10 cellular contexts compared by ENCODE assay signal in the genomic region with DNA sequence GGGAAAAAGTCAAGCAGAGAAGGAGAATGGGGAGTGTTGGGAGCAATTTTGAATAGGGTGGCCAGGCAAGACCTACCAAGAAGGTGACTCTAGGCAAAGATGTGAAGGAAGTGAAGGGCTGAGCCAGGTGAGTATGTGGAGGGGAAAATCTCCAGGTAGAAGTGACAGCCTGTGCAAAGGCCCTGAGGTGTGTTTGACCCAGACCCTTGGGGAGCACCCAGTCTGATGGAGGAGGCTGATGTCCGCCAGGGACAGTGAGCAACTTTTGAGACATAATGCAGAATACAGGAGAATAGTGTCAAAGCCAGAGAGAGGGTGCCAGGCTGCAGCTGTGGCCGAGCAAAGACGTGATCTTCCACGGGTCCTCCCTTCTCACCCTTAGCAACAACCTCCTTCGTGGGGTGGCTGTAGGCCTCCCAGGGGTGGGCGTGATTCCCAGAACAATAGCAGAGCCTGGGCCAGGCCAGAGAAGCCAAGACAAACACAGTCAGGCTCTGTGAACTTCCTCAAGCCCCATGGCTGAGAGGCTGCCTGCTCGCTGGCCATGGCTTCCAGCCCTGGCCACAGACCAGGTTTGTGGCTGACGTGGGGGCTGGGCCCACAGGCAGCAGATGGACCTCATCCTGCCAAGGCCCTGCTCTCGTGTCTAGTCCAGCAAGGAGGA. TPM values are rescaled to one million over a fixed set of nuclear protein-coding genes. Genes with fewer than 3 reads are reported as not detected.
DNase-seq lines count a peak whose midpoint lies in the region; TF ChIP-seq lines count a peak whose summit lies in the region.
"Had no signal": no experiment of that assay in that cellular context is flagged by ENCODE, and none has a peak within 500 bp of the region (broad histone marks: within the 10 kb centered on the region; RNA-seq: fewer than 3 reads in every experiment).

No MANE protein-coding gene starts in this region.

- H2AFZ ChIP-seq in SK-N-SH (ENCODE audit: low read depth): no peak overlapping the region

- peaks cover 42% of the 10 kb centered on the region for H3K36me3 Mint-ChIP-seq in nephron progenitor cell (ENCODE audit: low read depth)

- H3K27me3 ChIP-seq in SK-N-SH (ENCODE audit: insufficient read depth) (no peaks in the 10 kb centered on the region), esophagus squamous epithelium (no peaks in the 10 kb centered on the region)

- H3K4me3 Mint-ChIP-seq in nephron progenitor cell: no peak overlapping the region

- POLR2A ChIA-PET in SK-N-SH (lab: Yijun Ruan, JAX): no interaction called here

- peaks cover 3% of the 10 kb centered on the region for H3K27me3 Mint-ChIP-seq in nephron progenitor cell (ENCODE audit: low read depth, poor library complexity)

- H3K9me3 ChIP-seq in SK-N-SH: no peaks in the 10 kb centered on the region
- H3K9me3 ChIP-seq in esophagus squamous epithelium: no peaks in the 10 kb centered on the region

- DNase-seq in AG20443 (ENCODE audit: low spot score) (peak; percentile 95), SK-N-SH (no peak), esophagus squamous epithelium (lab: John Stamatoyannopoulos, UW) (no peak), nephron progenitor cell (no peak), COLO668 (lab: John Stamatoyannopoulos, UW; ENCODE audit: unreplicated experiment) (no peak), NCI-H1436 (lab: John Stamatoyannopoulos, UW) (no peak), NCI-H2171 treated with DMSO at 0.1 percent for 48 hours (lab: John Stamatoyannopoulos, UW) (no peak)
- DNase-seq in activated CD4-positive, alpha-beta T cell treated with anti-CD3 and anti-CD28 coated beads for 48 hours: no peak
- DNase-seq: NCI-H69 had no signal

- no peaks in the 10 kb centered on the region for H4K20me1 ChIP-seq in SK-N-SH (ENCODE audit: insufficient read depth)

- no peak overlapping the region for H3K9ac ChIP-seq in SK-N-SH

- H3K4me3 ChIP-seq in SK-N-SH (ENCODE audit: low read depth in 2 of 2, low read length in 1 of 2) (no peak overlapping the region), esophagus squamous epithelium (no peak overlapping the region)
- H3K4me3 ChIP-seq: GM12878 had no signal

- peak overlapping the region; percentile 39 for H3K27ac Mint-ChIP-seq in nephron progenitor cell

- intact Hi-C loops in esophagus squamous epithelium (cut with DNase I): no loop called here

- H3K4me1 ChIP-seq in SK-N-SH (ENCODE audit: control insufficient read depth in 1 of 2, insufficient read depth in 2 of 2, low read depth in 1 of 2, low read length in 1 of 2) (peaks cover 9 to 17% of the 10 kb centered on the region in 2 experiments; a peak in 3 of 4 replicates), esophagus squamous epithelium (peaks cover 1 to 30% (median 9%) of the 10 kb centered on the region in 3 donors)

- no peaks in the 10 kb centered on the region for H3K9me2 ChIP-seq in SK-N-SH

- H3F3A ChIP-seq in SK-N-SH (replicated peaks; ENCODE audit: insufficient read depth): peaks cover 6% of the 10 kb centered on the region

- H3K4me1 Mint-ChIP-seq in nephron progenitor cell: peaks cover 43% of the 10 kb centered on the region

- TF ChIP-seq POLR2A in esophagus squamous epithelium (IDR thresholded peaks at IDR 0.05): no peak

- peak in 1 of 2 experiments; percentile 81; a peak in 1 of 4 replicates for TF ChIP-seq EP300 in SK-N-SH (IDR thresholded peaks at IDR 0.05; ENCODE audit: borderline replicate concordance in 1 of 2, low read depth in 1 of 2, low read length in 1 of 2)

- CTCF ChIA-PET in SK-N-SH (lab: Yijun Ruan, JAX): interaction anchor here (0.9 to 5.0 kb wide), 10 partner anchors 9 to 257 kb away, joined by 3 to 82 read pairs (median 4); no protein-coding TSS in a partner anchor

- peaks cover 22 to 24% of the 10 kb centered on the region in 2 experiments for H3K36me3 ChIP-seq in SK-N-SH (replicated peaks in 1 of 2; ENCODE audit: control insufficient read depth in 1 of 2, insufficient read depth in 2 of 2, low read length in 1 of 2)
- peaks cover 0 to 67% (median 4%) of the 10 kb centered on the region in 3 donors for H3K36me3 ChIP-seq in esophagus squamous epithelium

- no peaks in the 10 kb centered on the region for H3K79me2 ChIP-seq in SK-N-SH (ENCODE audit: insufficient read depth)

- H3K4me2 ChIP-seq in SK-N-SH: peak overlapping the region; percentile 9; the same call in 1 of the 2 replicates

- TF ChIP-seq CTCF in SK-N-SH (IDR thresholded peaks at IDR 0.05) (no peak), esophagus squamous epithelium (IDR thresholded peaks at IDR 0.05) (no peak), nephron progenitor cell (IDR thresholded peaks at IDR 0.05) (no peak)

- no peak for TF ChIP-seq RAD21 in SK-N-SH (IDR thresholded peaks at IDR 0.05; ENCODE audit: low read length)

- peak overlapping the region; percentile 48 to 76; a peak in 3 of 4 replicates for H3K27ac ChIP-seq in SK-N-SH (ENCODE audit: low read depth in 2 of 2, low read length in 1 of 2)
- H3K27ac ChIP-seq in esophagus squamous epithelium: peak overlapping the region in 3 of 4 donors; percentile 27 to 61 (median 30)

- 57% methylated on average over 6 of the region's 9 CpGs for WGBS in SK-N-SH (ENCODE audit: low lambda C conversion rate)
- WGBS in esophagus squamous epithelium, 2 donors: 32 to 41% methylated on average over 8 to 9 of the region's 9 CpGs

- no peaks in the 10 kb centered on the region for H3K9me3 Mint-ChIP-seq in nephron progenitor cell

TF ChIP-seq in SK-N-SH, 30 proteins besides CTCF, POLR2A, EP300 and RAD21:
- peak; percentile 88 for TF ChIP-seq TCF12 (IDR thresholded peaks at IDR 0.05)
- TF ChIP-seq SMC3 (IDR thresholded peaks at IDR 0.05; ENCODE audit: low read depth, low read length): no peak
- TF ChIP-seq PBX3 (IDR thresholded peaks at IDR 0.05): peak; percentile 31; the same call in 1 of the 2 replicates
- peak; percentile 56; the same call in 1 of the 2 replicates for TF ChIP-seq YY1 (IDR thresholded peaks at IDR 0.05; ENCODE audit: low read depth)
- TF ChIP-seq, protein P1, sequence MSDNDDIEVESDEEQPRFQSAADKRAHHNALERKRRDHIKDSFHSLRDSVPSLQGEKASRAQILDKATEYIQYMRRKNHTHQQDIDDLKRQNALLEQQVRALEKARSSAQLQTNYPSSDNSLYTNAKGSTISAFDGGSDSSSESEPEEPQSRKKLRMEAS (IDR thresholded peaks at IDR 0.05; ENCODE audit: low read depth): peak; percentile 77; the same call in 1 of the 2 replicates
- peak; percentile 57; the same call in 1 of the 2 replicates for TF ChIP-seq RXRA (IDR thresholded peaks at IDR 0.05; ENCODE audit: borderline replicate concordance, low read depth)
- no peak for TF ChIP-seq SIN3A (IDR thresholded peaks at IDR 0.05; ENCODE audit: borderline replicate concordance, low read depth, low read length)
- peak; percentile 16; the same call in 1 of the 2 replicates for TF ChIP-seq MEF2A (IDR thresholded peaks at IDR 0.05; ENCODE audit: borderline replicate concordance, low read depth)
- TF ChIP-seq, protein P2, sequence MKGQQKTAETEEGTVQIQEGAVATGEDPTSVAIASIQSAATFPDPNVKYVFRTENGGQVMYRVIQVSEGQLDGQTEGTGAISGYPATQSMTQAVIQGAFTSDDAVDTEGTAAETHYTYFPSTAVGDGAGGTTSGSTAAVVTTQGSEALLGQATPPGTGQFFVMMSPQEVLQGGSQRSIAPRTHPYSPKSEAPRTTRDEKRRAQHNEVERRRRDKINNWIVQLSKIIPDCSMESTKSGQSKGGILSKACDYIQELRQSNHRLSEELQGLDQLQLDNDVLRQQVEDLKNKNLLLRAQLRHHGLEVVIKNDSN (IDR thresholded peaks at IDR 0.05; ENCODE audit: borderline replicate concordance, low read depth): no peak
- peak; percentile 99 for TF ChIP-seq NFIC (IDR thresholded peaks at IDR 0.05; ENCODE audit: borderline replicate concordance)

RNA-seq across cellular contexts. Expression of gene SLC6A6, which starts 58.1 kb away (rescaled TPM):
- 19.1 and 22.0 TPM in 2 replicates for polyA plus RNA-seq in SK-N-SH (2012; rRNA removed)
- 13.1 and 16.4 TPM in 2 replicates for polyA plus RNA-seq in SK-N-SH (2012; cell fraction: cytosol; rRNA removed)
- 30.9 and 43.9 TPM in 2 replicates for polyA plus RNA-seq in SK-N-SH (2012; cell fraction: nucleus; rRNA removed)
- total RNA-seq in esophagus squamous epithelium: 10 to 100 TPM; 14.4 to 35.7 (median 17.0) TPM
